Comparison of ENCODE assay signal across 8 cellular contexts in the genomic region with DNA sequence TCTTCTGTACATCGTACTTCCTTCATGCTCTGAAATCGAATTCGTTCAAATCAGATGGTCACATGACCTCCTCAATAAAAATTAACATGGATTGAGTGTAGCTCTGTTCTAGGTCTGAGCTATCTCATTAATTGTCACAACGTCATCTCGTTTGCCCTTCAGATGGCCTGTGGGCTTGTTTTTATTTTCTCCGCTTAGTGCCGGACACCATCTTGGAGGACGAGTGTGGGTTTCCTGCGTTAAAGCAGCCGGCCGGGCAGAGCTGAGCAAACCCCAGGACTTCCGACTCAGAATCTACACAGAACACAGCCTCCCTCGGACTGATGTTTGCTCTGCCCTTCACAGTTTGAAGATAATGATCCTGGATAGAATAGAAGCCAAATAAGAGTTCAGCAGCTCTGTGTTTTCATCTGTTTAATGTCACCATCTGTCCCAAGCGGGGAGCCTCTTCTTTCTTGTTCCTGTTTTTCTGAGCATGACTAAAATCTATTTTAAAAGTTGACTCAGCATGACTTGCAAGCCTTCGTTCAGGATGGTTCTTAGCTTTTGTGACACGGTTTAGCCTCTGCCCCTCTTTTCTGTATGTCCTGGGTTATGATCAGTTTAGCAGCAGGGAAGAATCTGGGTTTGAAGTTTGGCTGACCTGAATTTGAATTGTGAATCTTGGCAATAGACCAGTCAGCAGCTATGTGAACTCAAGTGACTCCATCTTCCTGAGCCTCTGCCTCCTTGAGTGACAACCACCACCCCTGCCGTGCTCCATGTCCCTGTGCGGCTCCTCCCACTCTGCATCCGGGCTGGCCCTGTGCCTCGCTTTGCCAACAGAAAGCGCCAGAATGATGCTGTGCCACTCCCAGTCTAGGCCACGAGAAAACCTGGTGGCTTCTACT. TPM values are rescaled to one million over a fixed set of nuclear protein-coding genes. Genes with fewer than 3 reads are reported as not detected.
DNase-seq lines count a peak whose midpoint lies in the region; ATAC-seq, FAIRE-seq and TF ChIP-seq lines count a peak whose summit lies in the region.

No MANE protein-coding gene starts in this region.

- no peak for TF ChIP-seq POLR2A in HepG2 (IDR thresholded peaks at IDR 0.05; ENCODE audit: insufficient read depth in 1 of 2, low read depth in 2 of 2, low read length in 2 of 2)
- no peak for TF ChIP-seq POLR2A in GM18505 (IDR thresholded peaks at IDR 0.05; ENCODE audit: borderline replicate concordance, extremely low read depth, insufficient read depth, insufficient read length)

- FAIRE-seq in HepG2 (lab: Jason Lieb, UNC): no peak
- FAIRE-seq in RCC 7860 (lab: Jason Lieb, UNC): no peak

- intact Hi-C loops in HepG2 (cut with micrococcal nuclease; ENCODE audit: unreplicated experiment): no loop called here

- H2AFZ ChIP-seq in HepG2 (ENCODE audit: low read length): no peak overlapping the region
- H2AFZ ChIP-seq in osteoblast (ENCODE audit: low read length): peak overlapping the region; percentile 25

- WGBS in liver: 30% methylated on average over 22 of the region's 22 CpGs
- 39% methylated on average over 22 of the region's 22 CpGs for WGBS in HepG2 (ENCODE audit: low lambda C conversion rate)

- TF ChIP-seq RAD21 in liver (IDR thresholded peaks at IDR 0.05) (peak; percentile 15 to 27), HepG2 (CRISPR knock-in tag; IDR thresholded peaks at IDR 0.05) (no peak)

- H3K9me3 ChIP-seq in liver (ENCODE audit: control insufficient read depth in 4 of 4, low read length in 3 of 4): no peaks in the 10 kb centered on the region
- H3K9me3 ChIP-seq in HepG2 (ENCODE audit: low read length): no peaks in the 10 kb centered on the region
- H3K9me3 ChIP-seq in osteoblast (ENCODE audit: low read depth, low read length): no peaks in the 10 kb centered on the region

- H3K9ac ChIP-seq in liver (ENCODE audit: low read depth in 1 of 2, low read length in 2 of 2) (peak overlapping the region; percentile 20 to 70), HepG2 (ENCODE audit: insufficient read depth, low read depth, low read length) (no peak overlapping the region)

- H3K4me3 ChIP-seq in liver (ENCODE audit: low read depth in 1 of 3, low read length in 3 of 3): peak overlapping the region in 1 of 3 donors; percentile 34
- no peak overlapping the region for H3K4me3 ChIP-seq in HepG2 (replicated peaks in 1 of 3; ENCODE audit: insufficient read depth in 1 of 3, low read depth in 2 of 3, low read length in 3 of 3)
- peak overlapping the region; percentile 33 for H3K4me3 ChIP-seq in choroid plexus epithelial cell (ENCODE audit: low read depth, low read length)
- no peak overlapping the region for H3K4me3 ChIP-seq in osteoblast (ENCODE audit: insufficient read depth, low read length)

- ATAC-seq in HepG2 (no peak), GM18505 (IDR thresholded peaks at IDR 0.05; ENCODE audit: unreplicated experiment) (no peak)

- TF ChIP-seq EP300 in HepG2 (IDR thresholded peaks at IDR 0.05; ENCODE audit: low read depth in 2 of 2, low read length in 2 of 2) (no peak), HepG2 (CRISPR knock-in tag; IDR thresholded peaks at IDR 0.05; ENCODE audit: borderline replicate concordance) (no peak)

- DNase-seq in HepG2 (ENCODE audit: low spot score) (no peak), NCI-H2171 treated with DMSO at 0.1 percent for 48 hours (lab: John Stamatoyannopoulos, UW) (peak; percentile 67), choroid plexus epithelial cell (ENCODE audit: low read depth) (peak; percentile 59), osteoblast (ENCODE audit: insufficient read length, low spot score, missing footprints) (no peak), RCC 7860 (ENCODE audit: low spot score) (no peak), T-helper 9 cell (no peak)

- H3K27me3 ChIP-seq in liver (ENCODE audit: control insufficient read depth in 4 of 4, insufficient read depth in 4 of 4, low read length in 3 of 4): no peaks in the 10 kb centered on the region
- H3K27me3 ChIP-seq in HepG2 (ENCODE audit: control insufficient read depth in 1 of 2, insufficient read depth in 2 of 2, low read length in 2 of 2): peaks cover 0 to 8% of the 10 kb centered on the region in 2 experiments; a peak in 1 of 5 replicates
- H3K27me3 ChIP-seq in osteoblast (ENCODE audit: insufficient read depth, low read length): peaks cover 16% of the 10 kb centered on the region

- in situ Hi-C loops in HepG2 (cut with HindIII; ENCODE audit: extremely low pct_ligation_motif_present, low pct_unique_long_range_greater_than_20kb): no loop called here

- CTCF ChIA-PET in HepG2 (lab: Yijun Ruan, JAX; ENCODE audit: low intra/inter-chr PET ratio, low total read pairs): no interaction called here

- POLR2A ChIA-PET in HepG2 (lab: Yijun Ruan, JAX): no interaction called here

- TF ChIP-seq CTCF in liver (IDR thresholded peaks at IDR 0.05; ENCODE audit: low read depth, low read length, missing input control) (no peak), HepG2 (CRISPR knock-in tag; IDR thresholded peaks at IDR 0.05) (no peak), choroid plexus epithelial cell (conservative IDR thresholded peaks at IDR 0.05; ENCODE audit: low read depth, low read length) (no peak), osteoblast (IDR thresholded peaks at IDR 0.05; ENCODE audit: extremely low read depth, low read depth, low read length) (no peak)

- H3K4me1 ChIP-seq in liver (ENCODE audit: control insufficient read depth in 4 of 4, insufficient read depth in 4 of 4, low read length in 3 of 4): peaks cover 13 to 37% (median 27%) of the 10 kb centered on the region in 4 donors
- H3K4me1 ChIP-seq in HepG2 (ENCODE audit: insufficient read depth, low read length): peaks cover 6% of the 10 kb centered on the region
- H3K4me1 ChIP-seq in osteoblast (ENCODE audit: insufficient read depth, low read length): no peaks in the 10 kb centered on the region

- H3K36me3 ChIP-seq in liver (ENCODE audit: control insufficient read depth in 4 of 4, insufficient read depth in 3 of 4, low read depth in 1 of 4, low read length in 3 of 4) (no peaks in the 10 kb centered on the region), HepG2 (replicated peaks in 1 of 2; ENCODE audit: control insufficient read depth in 1 of 2, insufficient read depth in 2 of 2, low read length in 2 of 2) (no peaks in the 10 kb centered on the region), osteoblast (ENCODE audit: insufficient read depth, low read length) (no peaks in the 10 kb centered on the region)

- H3K27ac ChIP-seq in liver (ENCODE audit: low read depth in 1 of 2, low read length in 2 of 2) (peak overlapping the region; percentile 83 to 87), HepG2 (ENCODE audit: extremely low read length, insufficient read depth, low read length) (no peak overlapping the region), osteoblast (ENCODE audit: low read depth, low read length) (no peak overlapping the region)

- BruUV-seq in HepG2 (replicated peaks; lab: Mats Ljungman, UMichigan): no TSS peak

- H3K79me2 ChIP-seq in HepG2 (ENCODE audit: insufficient read depth, low read length): no peaks in the 10 kb centered on the region
- H3K79me2 ChIP-seq in osteoblast (ENCODE audit: insufficient read depth, low read length): no peaks in the 10 kb centered on the region

- H4K20me1 ChIP-seq in HepG2 (ENCODE audit: insufficient read depth, low read length) (no peaks in the 10 kb centered on the region), osteoblast (ENCODE audit: insufficient read depth, low read length) (no peaks in the 10 kb centered on the region)

- H3K4me2 ChIP-seq in HepG2 (ENCODE audit: low read depth, low read length): no peak overlapping the region
- no peak overlapping the region for H3K4me2 ChIP-seq in osteoblast (ENCODE audit: insufficient read depth, low read length)

RNA-seq across cellular contexts. Expression of gene GALNTL5, which starts 30.6 kb away (rescaled TPM):
- total RNA-seq in liver (not detected), HepG2 (2016; rRNA removed; fragmentation: Illumina TruSeq; extraction: Trizol) (not detected in 2 replicates), osteoblast (not detected in 2 replicates)
- polyA plus RNA-seq in liver (not detected), HepG2 (2011; rRNA removed) (not detected in 2 replicates)
- total RNA-seq in HepG2 (2016; cell fraction: cytosol; rRNA removed; fragmentation: Illumina TruSeq; extraction: Trizol; ENCODE audit: low read depth): not detected in 2 replicates
- not detected in 2 replicates for total RNA-seq in HepG2 (2016; cell fraction: insoluble cytoplasmic fraction; rRNA removed; fragmentation: Illumina TruSeq; extraction: Trizol)
- total RNA-seq in HepG2 (2016; cell fraction: membrane; rRNA removed; fragmentation: Illumina TruSeq; extraction: Trizol): not detected in 2 replicates
- total RNA-seq in HepG2 (2016; cell fraction: nucleus; rRNA removed; fragmentation: Illumina TruSeq; extraction: Trizol): not detected in 2 replicates
- polyA plus RNA-seq in HepG2 (2011; cell fraction: cytosol; rRNA removed): not detected in 2 replicates
- polyA plus RNA-seq in HepG2 (2011; cell fraction: nucleus; rRNA removed): not detected in 2 replicates
- not detected in 2 replicates for polyA plus RNA-seq in HepG2 (2012)
- not detected in 2 replicates for polyA plus RNA-seq in HepG2 (2016; cell fraction: cytosol; fragmentation: Illumina TruSeq; extraction: Trizol; ENCODE audit: low read depth)
- not detected in 2 replicates for polyA plus RNA-seq in HepG2 (2016; cell fraction: insoluble cytoplasmic fraction; fragmentation: Illumina TruSeq; extraction: Trizol; ENCODE audit: low read depth)
- polyA plus RNA-seq in HepG2 (2016; cell fraction: membrane; fragmentation: Illumina TruSeq; extraction: Trizol; ENCODE audit: low read depth): not detected in 2 replicates
- polyA plus RNA-seq in HepG2 (2016; cell fraction: nucleus; fragmentation: Illumina TruSeq; extraction: Trizol; ENCODE audit: insufficient read depth, low read depth): not detected in 2 replicates
- not detected in 2 replicates for polyA minus RNA-seq in HepG2 (2011; rRNA and poly(A)+ RNA removed; ENCODE audit: low replicate concordance)
- polyA minus RNA-seq in HepG2 (2011; cell fraction: cytosol; rRNA and poly(A)+ RNA removed): not detected in 2 replicates
- not detected in 2 replicates for polyA minus RNA-seq in HepG2 (2011; cell fraction: nucleus; rRNA and poly(A)+ RNA removed)

RNA-seq across cellular contexts. Expression of gene PRKAG2, which starts 48.8 kb away (rescaled TPM):
- total RNA-seq in liver: 10 to 100 TPM in 1 of 2 donors, 1 to 10 TPM in 1; 3.6 to 25.1 TPM
- 10 to 100 TPM; 11.5 to 22.2 TPM for polyA plus RNA-seq in liver
- 1.1 and 1.3 TPM in 2 replicates for total RNA-seq in HepG2 (2016; rRNA removed; fragmentation: Illumina TruSeq; extraction: Trizol)
- 1.3 and 1.8 TPM in 2 replicates for total RNA-seq in HepG2 (2016; cell fraction: cytosol; rRNA removed; fragmentation: Illumina TruSeq; extraction: Trizol; ENCODE audit: low read depth)
- total RNA-seq in HepG2 (2016; cell fraction: insoluble cytoplasmic fraction; rRNA removed; fragmentation: Illumina TruSeq; extraction: Trizol): 1.2 and 1.3 TPM in 2 replicates
- total RNA-seq in HepG2 (2016; cell fraction: membrane; rRNA removed; fragmentation: Illumina TruSeq; extraction: Trizol): 2.2 and 2.3 TPM in 2 replicates
- 0.78 TPM in 2 replicates for total RNA-seq in HepG2 (2016; cell fraction: nucleus; rRNA removed; fragmentation: Illumina TruSeq; extraction: Trizol)
- polyA plus RNA-seq in HepG2 (2011; rRNA removed): 0.85 and 0.90 TPM in 2 replicates
- 0.47 and 0.62 TPM in 2 replicates for polyA plus RNA-seq in HepG2 (2011; cell fraction: cytosol; rRNA removed)
- polyA plus RNA-seq in HepG2 (2011; cell fraction: nucleus; rRNA removed): 0.83 and 1.2 TPM in 2 replicates
- polyA plus RNA-seq in HepG2 (2012): 0.30 and 0.45 TPM in 2 replicates
- polyA plus RNA-seq in HepG2 (2016; cell fraction: cytosol; fragmentation: Illumina TruSeq; extraction: Trizol; ENCODE audit: low read depth): 2.1 and 2.9 TPM in 2 replicates
- polyA plus RNA-seq in HepG2 (2016; cell fraction: insoluble cytoplasmic fraction; fragmentation: Illumina TruSeq; extraction: Trizol; ENCODE audit: low read depth): 1.7 and 2.3 TPM in 2 replicates
- polyA plus RNA-seq in HepG2 (2016; cell fraction: membrane; fragmentation: Illumina TruSeq; extraction: Trizol; ENCODE audit: low read depth): 3.3 and 3.5 TPM in 2 replicates
- 2.0 and 3.4 TPM in 2 replicates for polyA plus RNA-seq in HepG2 (2016; cell fraction: nucleus; fragmentation: Illumina TruSeq; extraction: Trizol; ENCODE audit: insufficient read depth, low read depth)
- 0.20 and 0.87 TPM in 2 replicates for polyA minus RNA-seq in HepG2 (2011; rRNA and poly(A)+ RNA removed; ENCODE audit: low replicate concordance)
- not detected in 2 replicates for polyA minus RNA-seq in HepG2 (2011; cell fraction: cytosol; rRNA and poly(A)+ RNA removed)
- polyA minus RNA-seq in HepG2 (2011; cell fraction: nucleus; rRNA and poly(A)+ RNA removed): 0.75 and 0.77 TPM in 2 replicates
- total RNA-seq in osteoblast: 20.6 TPM in 2 replicates

Comparison
In these comparisons a context has a peak if more than half of its experiments do, and no peak if none do; other contexts are left out.
1. H3K27ac ChIP-seq: peak in liver (2 of 2); none in HepG2 (single experiment) and osteoblast (single experiment).
2. DNase-seq: peak in NCI-H2171 treated with DMSO at 0.1 percent for 48 hours (single experiment) and choroid plexus epithelial cell (single experiment); none in HepG2 (single experiment), osteoblast (single experiment), RCC 7860 (single experiment) and T-helper 9 cell (single experiment).